ENCODE assay signal across 20 cellular contexts in genomic region chr13:110458594-110459365, GRCh38.
DNase-seq lines count a peak whose midpoint lies in the region; ATAC-seq, FAIRE-seq and TF ChIP-seq lines count a peak whose summit lies in the region.
"Had no signal": no experiment of that assay in that cellular context is flagged by ENCODE, and none has a peak within 500 bp of the region (broad histone marks: within the 10 kb centered on the region; RNA-seq: fewer than 3 reads in every experiment).

No MANE protein-coding gene starts in this region.

- H3K27me3 Mint-ChIP-seq in activated CD4-positive, alpha-beta memory T cell treated with anti-CD3 and anti-CD28 coated beads, Interleukin-2, amount 10 ng/mL, durations not matched to agents 7 days and 5 days = peaks cover 22% of the 10 kb centered on the region
- H3K27me3 Mint-ChIP-seq in activated T-cell treated with anti-CD3 and anti-CD28 coated beads, Interleukin-2, amount 50 U/mL, for 4 hours (ENCODE audit: low read depth) = peaks cover 7% of the 10 kb centered on the region
- H3K27me3 Mint-ChIP-seq: CD4-positive, CD25-positive, alpha-beta regulatory T cell had no signal

- peaks cover 0 to 4% (median 0%) of the 10 kb centered on the region in 11 experiments; a peak in 1 of 22 replicates for H4K20me1 ChIP-seq in BLaER1 treated with 17β-estradiol and CSF1 and Interleukin-3, amounts not matched to agents 10 nM and 100 nM
- H4K20me1 ChIP-seq in OCI-LY7 (ENCODE audit: insufficient read depth, low read length) = no peaks in the 10 kb centered on the region

- POLR2A ChIA-PET in OCI-LY7 (lab: Charles Lee) = no interaction called here
- POLR2A ChIA-PET in activated CD4-positive, alpha-beta memory T cell treated with anti-CD3 and anti-CD28 coated beads, Interleukin-2, amount 10 ng/mL, durations not matched to agents 7 days and 5 days (lab: Charles Lee) = no interaction called here

- H3K4me1 ChIP-seq in BLaER1 treated with 17β-estradiol and CSF1 and Interleukin-3, amounts not matched to agents 10 nM and 100 nM = peaks cover 31 to 66% (median 43%) of the 10 kb centered on the region in 10 experiments
- H3K4me1 ChIP-seq in OCI-LY7 (ENCODE audit: insufficient read depth, low read length, poor library complexity, severe bottlenecking) (peaks cover 13% of the 10 kb centered on the region), kidney (ENCODE audit: control insufficient read depth in 1 of 2, insufficient read depth in 1 of 2, low read depth in 1 of 2, low read length in 2 of 2) (no peaks in the 10 kb centered on the region), spleen (peaks cover 0 to 33% (median 14%) of the 10 kb centered on the region in 6 donors)

- no peaks in the 10 kb centered on the region for H3K36me3 Mint-ChIP-seq in activated CD4-positive, alpha-beta memory T cell treated with anti-CD3 and anti-CD28 coated beads, Interleukin-2, amount 10 ng/mL, durations not matched to agents 7 days and 5 days (ENCODE audit: low read depth)
- no peaks in the 10 kb centered on the region for H3K36me3 Mint-ChIP-seq in activated T-cell treated with anti-CD3 and anti-CD28 coated beads, Interleukin-2, amount 50 U/mL, for 4 hours (ENCODE audit: insufficient read depth)
- H3K36me3 Mint-ChIP-seq: CD4-positive, CD25-positive, alpha-beta regulatory T cell had no signal

- H3K79me2 ChIP-seq in OCI-LY7 (ENCODE audit: insufficient read depth, low read depth, low read length) = no peaks in the 10 kb centered on the region

- no peak overlapping the region for H3K9ac ChIP-seq in BLaER1 treated with 17β-estradiol and CSF1 and Interleukin-3, amounts not matched to agents 10 nM and 100 nM
- no peak overlapping the region for H3K9ac ChIP-seq in kidney (ENCODE audit: low read length in 2 of 2)

- no peaks in the 10 kb centered on the region for H3K36me3 ChIP-seq in BLaER1 treated with 17β-estradiol and CSF1 and Interleukin-3, amounts not matched to agents 10 nM and 100 nM
- H3K36me3 ChIP-seq in OCI-LY7 (ENCODE audit: insufficient read depth, low read length) (no peaks in the 10 kb centered on the region), kidney (ENCODE audit: control insufficient read depth in 1 of 2, insufficient read depth in 2 of 2, low read length in 2 of 2) (peaks cover 11 to 43% of the 10 kb centered on the region in 2 donors), spleen (peaks cover 0 to 79% (median 7%) of the 10 kb centered on the region in 6 donors)

- BruUV-seq in OCI-LY7 (replicated peaks; lab: Mats Ljungman, UMichigan) = no TSS peak

- H3K27me3 ChIP-seq in BLaER1 treated with 17β-estradiol and CSF1 and Interleukin-3, amounts not matched to agents 10 nM and 100 nM = no peaks in the 10 kb centered on the region
- H3K27me3 ChIP-seq in spleen (replicated peaks in 1 of 7) = no peaks in the 10 kb centered on the region

- TF ChIP-seq CTCF in OCI-LY7 (conservative IDR thresholded peaks at IDR 0.05; ENCODE audit: low read length) (no peak), kidney (IDR thresholded peaks at IDR 0.05; ENCODE audit: borderline replicate concordance, extremely low read depth, insufficient read depth) (no peak), spleen (IDR thresholded peaks at IDR 0.05 in 8 of 11, conservative IDR thresholded peaks at IDR 0.05 in 3 of 11) (no peak), omental fat pad (IDR thresholded peaks at IDR 0.05) (no peak)

- DNase-seq in OCI-LY7 (ENCODE audit: low spot score) (peak; percentile 13), kidney (peak; percentile 31), spleen (peak; percentile 63), omental fat pad (ENCODE audit: low spot score) (no peak)
- no peak for DNase-seq in activated CD4-positive, alpha-beta memory T cell treated with anti-CD3 and anti-CD28 coated beads, Interleukin-2, amount 10 ng/mL, durations not matched to agents 7 days and 5 days
- DNase-seq in activated T-cell treated with anti-CD3 and anti-CD28 coated beads, Interleukin-2, amount 50 U/mL, for 4 hours = no peak
- DNase-seq: Calu3; CD4-positive, CD25-positive, alpha-beta regulatory T cell; DMS79; HFFc6; MM.1S; NCI-H187 treated with DMSO at 0.1 percent for 48 hours; NCI-H2171 treated with DMSO at 0.1 percent for 48 hours; NCI-H82; SHP77 had no signal

- H3K9me3 ChIP-seq in BLaER1 treated with 17β-estradiol and CSF1 and Interleukin-3, amounts not matched to agents 10 nM and 100 nM (replicated peaks in 1 of 11) = no peaks in the 10 kb centered on the region; a peak in 1 of 22 replicates
- no peaks in the 10 kb centered on the region for H3K9me3 ChIP-seq in OCI-LY7 (ENCODE audit: low read length)
- H3K9me3 ChIP-seq in kidney (ENCODE audit: control insufficient read depth in 1 of 2, low read length in 2 of 2) = no peaks in the 10 kb centered on the region
- H3K9me3 ChIP-seq in spleen = no peaks in the 10 kb centered on the region

- no peak for TF ChIP-seq POLR2A in spleen (IDR thresholded peaks at IDR 0.05)

- CTCF ChIA-PET in OCI-LY7 (lab: Charles Lee; ENCODE audit: unreplicated experiment) = no interaction called here
- CTCF ChIA-PET in activated CD4-positive, alpha-beta memory T cell treated with anti-CD3 and anti-CD28 coated beads, Interleukin-2, amount 10 ng/mL, durations not matched to agents 7 days and 5 days (lab: Charles Lee) = no interaction called here

- no peaks in the 10 kb centered on the region for H3K9me3 Mint-ChIP-seq in activated CD4-positive, alpha-beta memory T cell treated with anti-CD3 and anti-CD28 coated beads, Interleukin-2, amount 10 ng/mL, durations not matched to agents 7 days and 5 days
- no peaks in the 10 kb centered on the region for H3K9me3 Mint-ChIP-seq in activated T-cell treated with anti-CD3 and anti-CD28 coated beads, Interleukin-2, amount 50 U/mL, for 4 hours
- H3K9me3 Mint-ChIP-seq: CD4-positive, CD25-positive, alpha-beta regulatory T cell; HFFc6 had no signal

- H3K4me2 ChIP-seq in BLaER1 treated with 17β-estradiol and CSF1 and Interleukin-3, amounts not matched to agents 10 nM and 100 nM = peak overlapping the region in 8 of 11 experiments; percentile 16 to 57 (median 44); a peak in 11 of 22 replicates
- H3K4me2 ChIP-seq in OCI-LY7 (ENCODE audit: low read length) = no peak overlapping the region

- 78 to 84% (median 81%) methylated on average over 22 of the region's 22 CpGs for WGBS in spleen, 5 donors

- no peak overlapping the region for H3K4me3 ChIP-seq in BLaER1 treated with 17β-estradiol and CSF1 and Interleukin-3, amounts not matched to agents 10 nM and 100 nM
- H3K4me3 ChIP-seq in OCI-LY7 (ENCODE audit: low read depth, low read length, poor library complexity, severe bottlenecking) = no peak overlapping the region
- H3K4me3 ChIP-seq in kidney (ENCODE audit: low read length in 2 of 2) = no peak overlapping the region
- H3K4me3 ChIP-seq in spleen = no peak overlapping the region

- no peak for FAIRE-seq in kidney (lab: Jason Lieb, UNC)
- FAIRE-seq: A204.1, GM12892, RCC 7860 had no signal

- no peaks in the 10 kb centered on the region for H3K9me2 ChIP-seq in OCI-LY7 (ENCODE audit: insufficient read depth, low read length)

- H3K4me3 Mint-ChIP-seq in activated CD4-positive, alpha-beta memory T cell treated with anti-CD3 and anti-CD28 coated beads, Interleukin-2, amount 10 ng/mL, durations not matched to agents 7 days and 5 days = no peak overlapping the region
- H3K4me3 Mint-ChIP-seq in activated T-cell treated with anti-CD3 and anti-CD28 coated beads, Interleukin-2, amount 50 U/mL, for 4 hours = no peak overlapping the region
- H3K4me3 Mint-ChIP-seq: CD4-positive, CD25-positive, alpha-beta regulatory T cell; HFFc6 had no signal

- ATAC-seq in GM18517 (IDR thresholded peaks at IDR 0.05; ENCODE audit: unreplicated experiment) (no peak), omental fat pad (ENCODE audit: low FRiP score) (no peak)
- ATAC-seq in activated T-cell treated with anti-CD3 and anti-CD28 coated beads, Interleukin-2, amount 50 U/mL, for 4 hours = no peak

- H2AFZ ChIP-seq in OCI-LY7 (ENCODE audit: low read length) = no peak overlapping the region

- H3K4me1 Mint-ChIP-seq in activated CD4-positive, alpha-beta memory T cell treated with anti-CD3 and anti-CD28 coated beads, Interleukin-2, amount 10 ng/mL, durations not matched to agents 7 days and 5 days = peaks cover 3% of the 10 kb centered on the region
- H3K4me1 Mint-ChIP-seq in activated T-cell treated with anti-CD3 and anti-CD28 coated beads, Interleukin-2, amount 50 U/mL, for 4 hours (ENCODE audit: low read depth) = peaks cover 4% of the 10 kb centered on the region

- no peak overlapping the region for H3K27ac ChIP-seq in BLaER1 treated with 17β-estradiol and CSF1 and Interleukin-3, amounts not matched to agents 10 nM and 100 nM
- H3K27ac ChIP-seq in OCI-LY7 (ENCODE audit: low read depth, low read length, poor library complexity, severe bottlenecking) (no peak overlapping the region), kidney (ENCODE audit: low read depth in 2 of 2, low read length in 2 of 2) (no peak overlapping the region), spleen (no peak overlapping the region)

- intact Hi-C loops in OCI-LY7 (cut with micrococcal nuclease; ENCODE audit: unreplicated experiment) = loop anchor here (10.0 kb wide), 1 partner anchor 136 kb away; no protein-coding TSS in a partner anchor
- intact Hi-C loops in kidney (cut with DNase I) = no loop called here
- intact Hi-C loops in spleen (cut with DNase I; ENCODE audit: low total_unique reads) = no loop called here

- no peak overlapping the region for H3K27ac Mint-ChIP-seq in activated CD4-positive, alpha-beta memory T cell treated with anti-CD3 and anti-CD28 coated beads, Interleukin-2, amount 10 ng/mL, durations not matched to agents 7 days and 5 days
- H3K27ac Mint-ChIP-seq: CD4-positive, CD25-positive, alpha-beta regulatory T cell; HFFc6 had no signal

Comparison
In these comparisons a context has a peak if more than half of its experiments do, and no peak if none do; other contexts are left out.
1. DNase-seq: peak in OCI-LY7 (single experiment), kidney (single experiment) and spleen (single experiment); none in activated CD4-positive, alpha-beta memory T cell treated with anti-CD3 and anti-CD28 coated beads, Interleukin-2, amount 10 ng/mL, durations not matched to agents 7 days and 5 days (single experiment), omental fat pad (single experiment) and activated T-cell treated with anti-CD3 and anti-CD28 coated beads, Interleukin-2, amount 50 U/mL, for 4 hours (single experiment).